In genomic region chr16:31471241-31471874, GRCh38 we compare ENCODE assay signal across 6 cellular contexts. TPM values are rescaled to one million over a fixed set of nuclear protein-coding genes. Genes with fewer than 3 reads are reported as not detected.
DNase-seq lines count a peak whose midpoint lies in the region; ATAC-seq and TF ChIP-seq lines count a peak whose summit lies in the region.

No MANE protein-coding gene starts in this region.

- H3K27ac Mint-ChIP-seq in progenitor cell of endocrine pancreas: no peak overlapping the region

- peaks cover 34% of the 10 kb centered on the region for H3K27me3 ChIP-seq in HUES48 (ENCODE audit: control insufficient read depth, insufficient read depth, low read length)
- H3K27me3 ChIP-seq in endocrine pancreas (ENCODE audit: control insufficient read depth, insufficient read depth, low read length): no peaks in the 10 kb centered on the region

- H3K4me1 ChIP-seq in HUES48 (ENCODE audit: control insufficient read depth, insufficient read depth, low read length) (peaks cover 7% of the 10 kb centered on the region), endocrine pancreas (ENCODE audit: control insufficient read depth, insufficient read depth, low read length) (no peaks in the 10 kb centered on the region)

- peaks cover 15% of the 10 kb centered on the region; the same call in 1 of the 2 replicates for H3K36me3 ChIP-seq in HUES48 (ENCODE audit: control insufficient read depth, insufficient read depth, low read length)
- no peaks in the 10 kb centered on the region for H3K36me3 ChIP-seq in endocrine pancreas (ENCODE audit: control insufficient read depth, insufficient read depth, low read length)

- H3K9me3 ChIP-seq in HUES48 (ENCODE audit: control insufficient read depth, insufficient read depth, low read length) (no peaks in the 10 kb centered on the region), endocrine pancreas (ENCODE audit: control insufficient read depth, low read length) (no peaks in the 10 kb centered on the region)

- no peaks in the 10 kb centered on the region for H3K36me3 Mint-ChIP-seq in progenitor cell of endocrine pancreas (ENCODE audit: insufficient read depth)

- no peak overlapping the region for H3K27ac ChIP-seq in HUES48 (ENCODE audit: low read depth, low read length)

- no peak for ATAC-seq in HG03175 (IDR thresholded peaks at IDR 0.05; ENCODE audit: unreplicated experiment)
- no peak for ATAC-seq in HG02763 (IDR thresholded peaks at IDR 0.05; ENCODE audit: unreplicated experiment)

- H3K4me1 Mint-ChIP-seq in progenitor cell of endocrine pancreas (ENCODE audit: low read depth): peaks cover 7% of the 10 kb centered on the region

- peak overlapping the region; percentile 39 for H3K4me3 Mint-ChIP-seq in progenitor cell of endocrine pancreas (ENCODE audit: low read depth)

- no peak overlapping the region for H3K9ac ChIP-seq in HUES48 (ENCODE audit: low read depth, low read length)
- peak overlapping the region; percentile 27 for H3K9ac ChIP-seq in endocrine pancreas (ENCODE audit: control insufficient read depth, insufficient read depth, low read length)

- TF ChIP-seq CTCF in progenitor cell of endocrine pancreas (IDR thresholded peaks at IDR 0.05; ENCODE audit: unreplicated experiment): no peak

- DNase-seq in progenitor cell of endocrine pancreas (ENCODE audit: low spot score, unreplicated experiment) (no peak), LoVo (ENCODE audit: low spot score) (no peak)

- H3K9me3 Mint-ChIP-seq in progenitor cell of endocrine pancreas (ENCODE audit: low read depth): no peaks in the 10 kb centered on the region

- H3K4me3 ChIP-seq in HUES48 (ENCODE audit: low read depth, low read length) (peak overlapping the region; percentile 72), endocrine pancreas (ENCODE audit: control insufficient read depth, insufficient read depth, low read length) (no peak overlapping the region)

- peaks cover 56% of the 10 kb centered on the region for H3K27me3 Mint-ChIP-seq in progenitor cell of endocrine pancreas

RNA-seq across cellular contexts. Expression of gene TGFB1I1, which starts 0.6 kb away (rescaled TPM):
- 4.5 and 5.0 TPM in 2 replicates for total RNA-seq in progenitor cell of endocrine pancreas

RNA-seq across cellular contexts. Expression of gene SLC5A2, which starts 11.6 kb away (rescaled TPM):
- 0.29 and 0.62 TPM in 2 replicates for total RNA-seq in progenitor cell of endocrine pancreas

RNA-seq across cellular contexts. Expression of gene ARMC5, which starts 12.1 kb away (rescaled TPM):
- 14.6 and 14.8 TPM in 2 replicates for total RNA-seq in progenitor cell of endocrine pancreas

RNA-seq across cellular contexts. Expression of gene ZNF843, which starts 28.8 kb away (rescaled TPM):
- total RNA-seq in progenitor cell of endocrine pancreas: 1.2 and 1.4 TPM in 2 replicates

RNA-seq across cellular contexts. Expression of gene RUSF1, which starts 36.8 kb away (rescaled TPM):
- total RNA-seq in progenitor cell of endocrine pancreas: 65.1 and 65.7 TPM in 2 replicates
